ENCODE assay signal across 23 cellular contexts in the genomic region with DNA sequence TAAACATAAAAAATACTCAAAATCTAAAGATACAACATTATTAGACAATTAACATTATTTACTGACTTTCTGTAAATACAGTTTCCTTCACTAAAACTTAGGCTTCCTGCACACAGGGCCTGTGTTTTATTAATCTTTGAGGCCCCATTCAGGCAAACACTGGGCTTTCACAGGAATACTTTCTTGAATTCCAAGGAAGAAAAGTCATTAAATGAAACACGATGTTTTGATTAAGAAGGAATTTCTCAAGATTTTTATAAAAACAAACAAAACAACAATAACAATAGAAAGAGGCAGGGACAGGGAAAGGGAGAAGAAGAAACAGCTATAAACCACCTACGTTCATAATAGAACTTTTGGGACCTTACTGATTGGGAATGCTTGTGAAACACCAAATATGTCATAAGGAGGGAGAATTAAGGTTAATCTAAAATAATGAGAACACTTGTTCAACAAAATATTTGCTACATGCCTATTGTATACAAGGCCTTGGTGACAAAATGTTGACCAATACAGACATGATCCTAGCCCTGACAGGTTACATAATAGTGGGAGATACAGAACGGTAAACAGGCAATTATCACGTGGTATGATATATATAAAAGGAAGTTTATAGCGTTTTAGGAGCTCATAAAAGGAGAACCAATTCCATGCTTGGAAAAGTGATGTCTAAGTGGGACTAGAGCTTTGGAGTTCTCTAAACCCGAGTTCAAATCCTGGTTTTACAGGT. TPM values are rescaled to one million over a fixed set of nuclear protein-coding genes. Genes with fewer than 3 reads are reported as not detected.
DNase-seq lines count a peak whose midpoint lies in the region; ATAC-seq and TF ChIP-seq lines count a peak whose summit lies in the region.
"Had no signal": no experiment of that assay in that cellular context is flagged by ENCODE, and none has a peak within 500 bp of the region (broad histone marks: within the 10 kb centered on the region; RNA-seq: fewer than 3 reads in every experiment).

No MANE protein-coding gene starts in this region.

- peaks cover 4% of the 10 kb centered on the region for H3K36me3 Mint-ChIP-seq in osteocyte (ENCODE audit: unreplicated experiment)
- H3K36me3 Mint-ChIP-seq: immature natural killer cell had no signal

- peak overlapping the region; percentile 55 for H3K27ac ChIP-seq in SJSA1
- H3K27ac ChIP-seq in ascending aorta: no peak overlapping the region
- H3K27ac ChIP-seq: heart left ventricle, SK-N-MC had no signal

- H3K4me1 Mint-ChIP-seq in osteocyte (ENCODE audit: unreplicated experiment): peaks cover 53% of the 10 kb centered on the region
- H3K4me1 Mint-ChIP-seq: central memory CD8-positive, alpha-beta T cell had no signal

- ATAC-seq in HG02610 (IDR thresholded peaks at IDR 0.05; ENCODE audit: unreplicated experiment) (no peak), GM18498 (IDR thresholded peaks at IDR 0.05; ENCODE audit: unreplicated experiment) (no peak)
- ATAC-seq: heart left ventricle had no signal

- H3K9me3 ChIP-seq in SJSA1 (replicated peaks): no peaks in the 10 kb centered on the region; the same call in 1 of the 2 replicates
- H3K9me3 ChIP-seq in ascending aorta: no peaks in the 10 kb centered on the region
- H3K9me3 ChIP-seq: heart left ventricle had no signal

- H3K36me3 ChIP-seq in SJSA1 (peaks cover 25% of the 10 kb centered on the region), ascending aorta (no peaks in the 10 kb centered on the region)
- H3K36me3 ChIP-seq: heart left ventricle had no signal

- no peaks in the 10 kb centered on the region for H3K9me3 Mint-ChIP-seq in osteocyte (ENCODE audit: unreplicated experiment)
- H3K9me3 Mint-ChIP-seq: activated CD4-positive, alpha-beta memory T cell treated with anti-CD3 and anti-CD28 coated beads, Interleukin-2, amount 10 ng/mL, durations not matched to agents 7 days and 5 days; central memory CD8-positive, alpha-beta T cell had no signal

- H3K4me3 ChIP-seq in AG10803 (ENCODE audit: low read length) (no peak overlapping the region), SJSA1 (no peak overlapping the region), ascending aorta (no peak overlapping the region)
- H3K4me3 ChIP-seq: heart left ventricle, SK-N-MC had no signal

- in situ Hi-C loops in G401 (cut with HindIII; ENCODE audit: low sequenced_read_pairs): no loop called here

- TF ChIP-seq CTCF in AG10803 (conservative IDR thresholded peaks at IDR 0.05; ENCODE audit: low read length): no peak
- no peak for TF ChIP-seq CTCF in osteocyte (IDR thresholded peaks at IDR 0.05)
- TF ChIP-seq CTCF in ascending aorta (IDR thresholded peaks at IDR 0.05): no peak

- H3K4me1 ChIP-seq in SJSA1 (replicated peaks): peaks cover 54% of the 10 kb centered on the region
- peaks cover 0 to 4% of the 10 kb centered on the region in 2 donors for H3K4me1 ChIP-seq in ascending aorta

- H3K27me3 ChIP-seq in SJSA1 (replicated peaks) (no peaks in the 10 kb centered on the region), ascending aorta (no peaks in the 10 kb centered on the region)

- no peak overlapping the region for H3K4me3 Mint-ChIP-seq in osteocyte (ENCODE audit: unreplicated experiment)
- H3K4me3 Mint-ChIP-seq: activated CD4-positive, alpha-beta memory T cell treated with anti-CD3 and anti-CD28 coated beads, Interleukin-2, amount 10 ng/mL, durations not matched to agents 7 days and 5 days; central memory CD8-positive, alpha-beta T cell; immature natural killer cell had no signal

- no peaks in the 10 kb centered on the region for H3K27me3 Mint-ChIP-seq in osteocyte (ENCODE audit: unreplicated experiment)

- H3K27ac Mint-ChIP-seq in osteocyte (ENCODE audit: unreplicated experiment): peak overlapping the region; percentile 56
- H3K27ac Mint-ChIP-seq: activated CD4-positive, alpha-beta memory T cell treated with anti-CD3 and anti-CD28 coated beads, Interleukin-2, amount 10 ng/mL, durations not matched to agents 7 days and 5 days; immature natural killer cell had no signal

- DNase-seq in AG10803 (ENCODE audit: low read depth) (peak; percentile 72), SJSA1 (ENCODE audit: low read depth in 1 of 2, low spot score in 2 of 2) (peak in 1 of 2 experiments; percentile 90), fibroblast of peridontal ligament (ENCODE audit: extremely low read depth) (peak; percentile 42), osteocyte (ENCODE audit: extremely low spot score, unreplicated experiment) (no peak), ascending aorta (ENCODE audit: low spot score in 2 of 2) (no peak), G401 (ENCODE audit: low spot score) (no peak)
- DNase-seq: activated CD4-positive, alpha-beta memory T cell treated with anti-CD3 and anti-CD28 coated beads, Interleukin-2, amount 10 ng/mL, durations not matched to agents 7 days and 5 days; activated naive CD4-positive, alpha-beta T cell; amygdala; C1 segment of cervical spinal cord; effector memory CD4-positive, alpha-beta T cell; heart left ventricle; immature natural killer cell; Karpas-422; NCI-H187 treated with DMSO at 0.1 percent for 48 hours; NCI-H345; nucleus accumbens; stimulated activated CD8-positive, alpha-beta memory T cell treated with anti-CD3 and anti-CD28 coated beads, Interleukin-4, amount 100 ng/mL, for 48 hours; T-helper 9 cell had no signal

- intact Hi-C loops in ascending aorta (cut with DNase I): loop anchor here (5.0 to 10.0 kb wide), 4 partner anchors 57 to 233 kb away; no protein-coding TSS in a partner anchor

RNA-seq across cellular contexts. Expression of gene DDAH1, which starts 3.6 kb away (rescaled TPM):
- 97.5 and 108 TPM in 2 replicates for total RNA-seq in SJSA1 (2014; rRNA removed; shearing (Covaris generic))
- total RNA-seq in osteocyte (40.8 and 46.8 TPM in 2 replicates), ascending aorta (8.5 TPM)
- 38.1 and 47.8 TPM in 2 replicates for total RNA-seq in G401 (2014; rRNA removed; shearing (Covaris generic))
- total RNA-seq: activated CD4-positive, alpha-beta memory T cell treated with anti-CD3 and anti-CD28 coated beads, Interleukin-2, amount 10 ng/mL, durations not matched to agents 7 days and 5 days had no signal

Comparison
In these comparisons a context has a peak if more than half of its experiments do, and no peak if none do; other contexts are left out.
1. DNase-seq: peak in AG10803 (single experiment) and fibroblast of peridontal ligament (single experiment); none in osteocyte (single experiment), ascending aorta (0 of 2) and G401 (single experiment).